Comparison of ENCODE assay signal across 8 cellular contexts in genomic region chr5:57173026-57173317, GRCh38. TPM values are rescaled to one million over a fixed set of nuclear protein-coding genes. Genes with fewer than 3 reads are reported as not detected.
DNase-seq lines count a peak whose midpoint lies in the region; ATAC-seq, FAIRE-seq and TF ChIP-seq lines count a peak whose summit lies in the region.

No MANE protein-coding gene starts in this region.

- FAIRE-seq in A549 (lab: Jason Lieb, UNC) (no peak), bronchial epithelial cell (lab: Jason Lieb, UNC) (no peak)

- H3K4me3 ChIP-seq in A549 = peak overlapping the region; percentile 57
- H3K4me3 ChIP-seq in HUES6 (ENCODE audit: low read depth, low read length) = peak overlapping the region; percentile 98
- H3K4me3 ChIP-seq in bronchial epithelial cell (ENCODE audit: low read depth, low read length) = peak overlapping the region; percentile 99
- peak overlapping the region; percentile 71 for H3K4me3 ChIP-seq in mucosa of descending colon

- intact Hi-C loops in mucosa of descending colon (cut with DNase I, micrococcal nuclease) = no loop called here

- POLR2A ChIA-PET in A549 (lab: Yijun Ruan, JAX) = interaction anchor here (1.2 to 1.5 kb wide), 3 partner anchors 34 to 264 kb away, joined by 6 to 20 read pairs (median 10); partner anchors contain the start of gene SETD9

- H3K9me3 ChIP-seq in A549 (no peaks in the 10 kb centered on the region), HUES6 (ENCODE audit: control insufficient read depth, insufficient read depth, low read depth, low read length) (no peaks in the 10 kb centered on the region), mucosa of descending colon (no peaks in the 10 kb centered on the region)

- H3K27me3 ChIP-seq in HUES6 (ENCODE audit: control insufficient read depth, insufficient read depth, low read length) (no peaks in the 10 kb centered on the region), bronchial epithelial cell (ENCODE audit: control insufficient read depth, insufficient read depth, low read length) (no peaks in the 10 kb centered on the region)

- TF ChIP-seq CTCF in A549 (IDR thresholded peaks at IDR 0.05) (no peak), bronchial epithelial cell (IDR thresholded peaks at IDR 0.05; ENCODE audit: insufficient read depth, low read length, severe bottlenecking) (no peak), mucosa of descending colon (IDR thresholded peaks at IDR 0.05) (no peak)

- no peak for TF ChIP-seq POLR2A in A549 (IDR thresholded peaks at IDR 0.05; ENCODE audit: low read length)

- CTCF ChIA-PET in A549 (lab: Yijun Ruan, JAX) = interaction anchor here (1.0 to 1.3 kb wide), 2 partner anchors 47 to 1238 kb away, joined by 4 to 7 read pairs; no protein-coding TSS in a partner anchor

- no peak for ATAC-seq in A549
- no peak for ATAC-seq in mucosa of descending colon
- ATAC-seq in HG02840 (IDR thresholded peaks at IDR 0.05; ENCODE audit: low FRiP score, unreplicated experiment) = no peak
- ATAC-seq in HG03342 (IDR thresholded peaks at IDR 0.05; ENCODE audit: unreplicated experiment) = no peak
- ATAC-seq in GM21515 (IDR thresholded peaks at IDR 0.05; ENCODE audit: unreplicated experiment) = no peak

- DNase-seq in A549 (ENCODE audit: low read depth in 1 of 2, low spot score in 1 of 2) (no peak), bronchial epithelial cell (ENCODE audit: low read depth) (no peak), mucosa of descending colon (no peak), SK-N-DZ (ENCODE audit: low spot score) (no peak)

- H3K27ac ChIP-seq in A549 (peak overlapping the region; percentile 87 to 97), HUES6 (ENCODE audit: low read depth, low read length) (peak overlapping the region; percentile 99; the same call in 1 of the 2 replicates)

- H3K4me1 ChIP-seq in A549 (peaks cover 21% of the 10 kb centered on the region; the same call in 2 of the 3 replicates), HUES6 (ENCODE audit: control insufficient read depth, insufficient read depth, low read length) (peaks cover 3% of the 10 kb centered on the region; the same call in 1 of the 2 replicates), mucosa of descending colon (ENCODE audit: low read depth) (peaks cover 17% of the 10 kb centered on the region)

- WGBS in A549 (ENCODE audit: missing lambda C conversion rate) = under 1% methylated on average over 7 of the region's 17 CpGs

- peak overlapping the region; percentile 90 for H3K9ac ChIP-seq in HUES6 (ENCODE audit: low read length)

- peak overlapping the region; percentile 94 for H3K4me2 ChIP-seq in A549

- TF ChIP-seq RAD21 in A549 (conservative IDR thresholded peaks at IDR 0.05 in 1 of 2, IDR thresholded peaks at IDR 0.05 in 1 of 2) = no peak

- peaks cover 16% of the 10 kb centered on the region for H3K36me3 ChIP-seq in HUES6 (ENCODE audit: control insufficient read depth, insufficient read depth, low read length)
- H3K36me3 ChIP-seq in bronchial epithelial cell (ENCODE audit: control insufficient read depth, insufficient read depth, low read length) = no peaks in the 10 kb centered on the region
- no peaks in the 10 kb centered on the region for H3K36me3 ChIP-seq in mucosa of descending colon (ENCODE audit: low read depth)

- no peak for TF ChIP-seq EP300 in A549 (IDR thresholded peaks at IDR 0.05)

TF ChIP-seq in A549, 52 proteins besides CTCF, POLR2A, EP300 and RAD21:
- TF ChIP-seq MAX (IDR thresholded peaks at IDR 0.05) = 0 out of 2 replicates have a peak, but pooled peaks have one; percentile 14
- TF ChIP-seq SMC3 (IDR thresholded peaks at IDR 0.05) = no peak
- no peak for TF ChIP-seq ATOH8 (CRISPR knock-in tag; IDR thresholded peaks at IDR 0.05; ENCODE audit: low read depth)
- TF ChIP-seq GATA3 (IDR thresholded peaks at IDR 0.05; ENCODE audit: borderline replicate concordance) = no peak
- TF ChIP-seq MYC (IDR thresholded peaks at IDR 0.05; ENCODE audit: borderline replicate concordance, low read length) = no peak
- TF ChIP-seq, protein P1, sequence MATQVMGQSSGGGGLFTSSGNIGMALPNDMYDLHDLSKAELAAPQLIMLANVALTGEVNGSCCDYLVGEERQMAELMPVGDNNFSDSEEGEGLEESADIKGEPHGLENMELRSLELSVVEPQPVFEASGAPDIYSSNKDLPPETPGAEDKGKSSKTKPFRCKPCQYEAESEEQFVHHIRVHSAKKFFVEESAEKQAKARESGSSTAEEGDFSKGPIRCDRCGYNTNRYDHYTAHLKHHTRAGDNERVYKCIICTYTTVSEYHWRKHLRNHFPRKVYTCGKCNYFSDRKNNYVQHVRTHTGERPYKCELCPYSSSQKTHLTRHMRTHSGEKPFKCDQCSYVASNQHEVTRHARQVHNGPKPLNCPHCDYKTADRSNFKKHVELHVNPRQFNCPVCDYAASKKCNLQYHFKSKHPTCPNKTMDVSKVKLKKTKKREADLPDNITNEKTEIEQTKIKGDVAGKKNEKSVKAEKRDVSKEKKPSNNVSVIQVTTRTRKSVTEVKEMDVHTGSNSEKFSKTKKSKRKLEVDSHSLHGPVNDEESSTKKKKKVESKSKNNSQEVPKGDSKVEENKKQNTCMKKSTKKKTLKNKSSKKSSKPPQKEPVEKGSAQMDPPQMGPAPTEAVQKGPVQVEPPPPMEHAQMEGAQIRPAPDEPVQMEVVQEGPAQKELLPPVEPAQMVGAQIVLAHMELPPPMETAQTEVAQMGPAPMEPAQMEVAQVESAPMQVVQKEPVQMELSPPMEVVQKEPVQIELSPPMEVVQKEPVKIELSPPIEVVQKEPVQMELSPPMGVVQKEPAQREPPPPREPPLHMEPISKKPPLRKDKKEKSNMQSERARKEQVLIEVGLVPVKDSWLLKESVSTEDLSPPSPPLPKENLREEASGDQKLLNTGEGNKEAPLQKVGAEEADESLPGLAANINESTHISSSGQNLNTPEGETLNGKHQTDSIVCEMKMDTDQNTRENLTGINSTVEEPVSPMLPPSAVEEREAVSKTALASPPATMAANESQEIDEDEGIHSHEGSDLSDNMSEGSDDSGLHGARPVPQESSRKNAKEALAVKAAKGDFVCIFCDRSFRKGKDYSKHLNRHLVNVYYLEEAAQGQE (IDR thresholded peaks at IDR 0.05) = no peak
- TF ChIP-seq, protein P2, sequence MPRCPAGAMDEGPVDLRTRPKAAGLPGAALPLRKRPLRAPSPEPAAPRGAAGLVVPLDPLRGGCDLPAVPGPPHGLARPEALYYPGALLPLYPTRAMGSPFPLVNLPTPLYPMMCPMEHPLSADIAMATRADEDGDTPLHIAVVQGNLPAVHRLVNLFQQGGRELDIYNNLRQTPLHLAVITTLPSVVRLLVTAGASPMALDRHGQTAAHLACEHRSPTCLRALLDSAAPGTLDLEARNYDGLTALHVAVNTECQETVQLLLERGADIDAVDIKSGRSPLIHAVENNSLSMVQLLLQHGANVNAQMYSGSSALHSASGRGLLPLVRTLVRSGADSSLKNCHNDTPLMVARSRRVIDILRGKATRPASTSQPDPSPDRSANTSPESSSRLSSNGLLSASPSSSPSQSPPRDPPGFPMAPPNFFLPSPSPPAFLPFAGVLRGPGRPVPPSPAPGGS (IDR thresholded peaks at IDR 0.05) = no peak

RNA-seq across cellular contexts. Expression of gene GPBP1, which starts 0.9 kb away (rescaled TPM):
- polyA plus RNA-seq in A549 (2011; rRNA removed) = 58.3 and 86.0 TPM in 2 replicates
- 10.4 and 11.9 TPM in 2 replicates for polyA plus RNA-seq in A549 (2012; cell fraction: cytosol; rRNA removed)
- polyA plus RNA-seq in A549 (2012; cell fraction: nucleus; rRNA removed) = 5.9 and 10.2 TPM in 2 replicates
- 31.0 to 33.7 TPM (median 32.8 TPM) in 3 replicates for polyA plus RNA-seq in A549 (2017; fragmentation: RNase III; extraction: RNeasy Plus Mini Kit Qiagen cat#74134 plus additional on column Dnase treatment)
- 14.7 and 14.8 TPM in 2 replicates for polyA minus RNA-seq in A549 (2011; rRNA and poly(A)+ RNA removed)
- total RNA-seq in bronchial epithelial cell = 84.2 and 87.3 TPM in 2 replicates
- 10 to 100 TPM; 59.8 to 75.3 (median 74.0) TPM for total RNA-seq in mucosa of descending colon
- polyA plus RNA-seq in SK-N-DZ (2014; cell fraction: cytosol; rRNA removed) = 72.0 and 77.0 TPM in 2 replicates
- 67.2 and 96.5 TPM in 2 replicates for polyA plus RNA-seq in SK-N-DZ (2014; cell fraction: nucleus; rRNA removed)
